Comparison of ENCODE assay signal across 1 cellular context in the genomic region with DNA sequence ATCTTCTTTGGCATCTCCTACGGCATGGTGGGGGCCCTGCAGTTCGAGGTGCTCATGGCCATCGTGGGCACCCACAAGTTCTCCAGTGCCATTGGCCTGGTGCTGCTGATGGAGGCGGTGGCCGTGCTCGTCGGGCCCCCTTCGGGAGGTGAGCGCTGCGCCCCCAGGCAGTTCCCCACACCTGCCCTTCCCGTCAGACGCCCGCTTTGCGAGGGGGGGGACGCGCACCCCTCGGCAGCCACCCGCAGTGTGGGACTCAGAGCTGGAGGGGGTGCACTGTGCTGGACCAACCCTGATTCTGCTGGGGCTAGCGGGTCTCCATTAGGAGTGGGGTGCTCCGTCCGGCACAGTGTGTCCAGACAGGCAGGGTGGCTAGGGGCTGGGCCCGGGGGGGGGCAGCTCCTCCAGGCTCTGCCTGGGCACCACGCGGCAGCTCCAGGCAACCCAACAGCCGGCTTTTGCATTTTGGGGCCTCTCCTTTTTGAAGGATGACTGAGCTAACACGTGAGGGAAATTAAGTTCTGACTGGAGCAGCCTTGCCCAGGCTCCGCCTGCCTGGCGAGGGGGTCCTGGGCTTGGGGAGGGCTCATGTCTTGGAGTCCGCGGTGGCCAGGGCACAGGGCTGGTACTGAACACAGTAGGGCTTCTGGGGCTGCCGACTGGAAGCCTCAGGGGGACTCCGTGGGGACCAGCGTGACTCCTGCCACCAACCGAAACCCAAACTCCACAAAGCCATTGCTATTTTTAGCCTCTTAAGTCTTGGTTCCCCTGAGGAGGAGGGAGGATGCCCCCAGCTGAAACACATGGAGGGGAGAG.
TF ChIP-seq lines count a peak whose summit lies in the region.

No MANE protein-coding gene starts in this region.

TF ChIP-seq in GM12878, 131 proteins besides CTCF, POLR2A, EP300 and RAD21:
- no peak for TF ChIP-seq RELA (IDR thresholded peaks at IDR 0.05; ENCODE audit: borderline replicate concordance, partially characterized antibody)
- TF ChIP-seq MEF2A (IDR thresholded peaks at IDR 0.05; ENCODE audit: insufficient read depth, low read depth, low read length), result 0 out of 2 replicates have a peak, but pooled peaks have one; percentile 11
TF ChIP-seq in GM12878: peak in this region for 1.
